Comparison of ENCODE assay signal across 17 cellular contexts in genomic region chr6:85416766-85417165, GRCh38. TPM values are rescaled to one million over a fixed set of nuclear protein-coding genes. Genes with fewer than 3 reads are reported as not detected.
A peak's percentile ranks its signal among the peaks of the same experiment; 100 is the strongest.
DNase-seq lines count a peak whose midpoint lies in the region; ATAC-seq and TF ChIP-seq lines count a peak whose summit lies in the region.
"Had no signal": no experiment of that assay in that cellular context is flagged by ENCODE, and none has a peak within 500 bp of the region (broad histone marks: within the 10 kb centered on the region; RNA-seq: fewer than 3 reads in every experiment).

No MANE protein-coding gene starts in this region.

- H3K9me3 ChIP-seq in HCT116 (ENCODE audit: control insufficient read depth in 1 of 2, insufficient read depth in 1 of 2, low read depth in 1 of 2, low read length in 2 of 2) = no peaks in the 10 kb centered on the region
- H3K9me3 ChIP-seq in osteoblast (ENCODE audit: low read depth, low read length) = no peaks in the 10 kb centered on the region
- no peaks in the 10 kb centered on the region for H3K9me3 ChIP-seq in vagina
- no peaks in the 10 kb centered on the region for H3K9me3 ChIP-seq in endodermal cell (ENCODE audit: control insufficient read depth, low read length)
- H3K9me3 ChIP-seq: Peyer's patch, SJSA1 had no signal

- H3K79me2 ChIP-seq in HCT116 (ENCODE audit: insufficient read depth, low read length) (no peaks in the 10 kb centered on the region), osteoblast (ENCODE audit: insufficient read depth, low read length) (no peaks in the 10 kb centered on the region)

- TF ChIP-seq RAD21 in HCT116 (IDR thresholded peaks at IDR 0.05; ENCODE audit: low read depth) = no peak

- peaks cover 3% of the 10 kb centered on the region for H3K27me3 Mint-ChIP-seq in activated T-helper 2 cell treated with anti-CD3 and anti-CD28 coated beads, Interferon-gamma antibody, Interleukin-2, Interleukin-4, amounts not matched to agents 10 μg/mL and 5 μg/mL and 100 μg/mL, durations not matched to agents 14 hours and 24 hours and 36 hours (ENCODE audit: low read depth)
- no peaks in the 10 kb centered on the region for H3K27me3 Mint-ChIP-seq in endodermal cell (ENCODE audit: insufficient read depth)

- TF ChIP-seq CTCF in HCT116 (IDR thresholded peaks at IDR 0.05 in 2 of 3, conservative IDR thresholded peaks at IDR 0.05 in 1 of 3; ENCODE audit: borderline replicate concordance in 1 of 3, insufficient read depth in 1 of 3, low read depth in 2 of 3, low read length in 2 of 3) = no peak
- no peak for TF ChIP-seq CTCF in osteoblast (IDR thresholded peaks at IDR 0.05; ENCODE audit: extremely low read depth, low read depth, low read length)
- TF ChIP-seq CTCF in vagina (IDR thresholded peaks at IDR 0.05) = no peak
- no peak for TF ChIP-seq CTCF in endodermal cell (conservative IDR thresholded peaks at IDR 0.05)

- no peak for TF ChIP-seq POLR2A in HCT116 (IDR thresholded peaks at IDR 0.05; ENCODE audit: borderline replicate concordance, extremely low read depth, insufficient read depth, insufficient read length)
- TF ChIP-seq POLR2A in vagina (IDR thresholded peaks at IDR 0.05) = no peak

- H3K4me3 ChIP-seq in HCT116 (replicated peaks in 1 of 2; ENCODE audit: low read depth in 1 of 2, low read length in 2 of 2) (no peak overlapping the region), osteoblast (ENCODE audit: insufficient read depth, low read length) (no peak overlapping the region), vagina (no peak overlapping the region), endodermal cell (ENCODE audit: low read length) (no peak overlapping the region)
- H3K4me3 ChIP-seq: Peyer's patch, SJSA1 had no signal

- H4K20me1 ChIP-seq in HCT116 (ENCODE audit: insufficient read depth) (no peaks in the 10 kb centered on the region), osteoblast (ENCODE audit: insufficient read depth, low read length) (no peaks in the 10 kb centered on the region)

- no peak overlapping the region for H3K27ac ChIP-seq in HCT116 (ENCODE audit: low read depth, low read length)
- H3K27ac ChIP-seq in osteoblast (ENCODE audit: low read depth, low read length) = peak overlapping the region; percentile 60
- H3K27ac ChIP-seq in vagina = peak overlapping the region; percentile 70
- H3K27ac ChIP-seq in endodermal cell (ENCODE audit: low read depth, low read length) = no peak overlapping the region
- H3K27ac ChIP-seq: Peyer's patch, SJSA1 had no signal

- no peak overlapping the region for H3K4me2 ChIP-seq in HCT116 (ENCODE audit: low read length)
- no peak overlapping the region for H3K4me2 ChIP-seq in osteoblast (ENCODE audit: insufficient read depth, low read length)

- CTCF ChIA-PET in HCT116 (lab: Charles Lee) = no interaction called here

- H3K9me3 Mint-ChIP-seq in activated T-helper 2 cell treated with anti-CD3 and anti-CD28 coated beads, Interferon-gamma antibody, Interleukin-2, Interleukin-4, amounts not matched to agents 10 μg/mL and 5 μg/mL and 100 μg/mL, durations not matched to agents 14 hours and 24 hours and 36 hours = peaks cover 6% of the 10 kb centered on the region
- H3K9me3 Mint-ChIP-seq in endodermal cell = no peaks in the 10 kb centered on the region
- H3K9me3 Mint-ChIP-seq: H9 had no signal

- H3K4me1 ChIP-seq in HCT116 (ENCODE audit: control insufficient read depth in 1 of 2, insufficient read depth in 2 of 2, low read length in 2 of 2) (peaks cover 0 to 14% of the 10 kb centered on the region in 2 experiments; a peak in 2 of 4 replicates), osteoblast (ENCODE audit: insufficient read depth, low read length) (peaks cover 79% of the 10 kb centered on the region), vagina (peaks cover 11% of the 10 kb centered on the region), endodermal cell (ENCODE audit: control insufficient read depth, insufficient read depth, low read length) (no peaks in the 10 kb centered on the region)
- H3K4me1 ChIP-seq: Peyer's patch had no signal

- no peak for DNase-seq in HCT116 (ENCODE audit: low read depth, low spot score)
- DNase-seq in activated T-helper 2 cell treated with anti-CD3 and anti-CD28 coated beads, Interferon-gamma antibody, Interleukin-2, Interleukin-4, amounts not matched to agents 10 μg/mL and 5 μg/mL and 100 μg/mL, durations not matched to agents 14 hours and 24 hours and 36 hours (ENCODE audit: low spot score) = no peak
- DNase-seq in osteoblast (ENCODE audit: insufficient read length, low spot score, missing footprints) = no peak
- no peak for DNase-seq in vagina (ENCODE audit: extremely low spot score in 2 of 2)
- DNase-seq in endodermal cell = no peak
- DNase-seq: DMS79 treated with DMSO at 0.1 percent for 48 hours; H9; NCI-H1092 treated with DMSO at 0.1 percent for 48 hours; NCI-H1694; NCI-H2081 treated with DMSO at 0.1 percent for 48 hours; NCI-H510A; NCI-H748 treated with DMSO at 0.1 percent for 48 hours; NK-92 treated with Interleukin-12 subunit alpha and Interleukin-12 subunit beta, amount 100 ng/mL, for 24 hours; Peyer's patch had no signal

- H3K27me3 ChIP-seq in HCT116 (ENCODE audit: insufficient read depth, low read length) = no peaks in the 10 kb centered on the region
- no peaks in the 10 kb centered on the region for H3K27me3 ChIP-seq in osteoblast (ENCODE audit: insufficient read depth, low read length)
- H3K27me3 ChIP-seq in vagina = no peaks in the 10 kb centered on the region
- H3K27me3 ChIP-seq in endodermal cell (ENCODE audit: control insufficient read depth, insufficient read depth, low read length, poor library complexity, severe bottlenecking) = no peaks in the 10 kb centered on the region
- H3K27me3 ChIP-seq: Peyer's patch, SJSA1 had no signal

- H3K9ac ChIP-seq in HCT116 (ENCODE audit: low read length) = no peak overlapping the region
- H3K9ac ChIP-seq in endodermal cell (ENCODE audit: extremely low read depth, low read length, poor library complexity, severe bottlenecking) = no peak overlapping the region

- H3K36me3 Mint-ChIP-seq in activated T-helper 2 cell treated with anti-CD3 and anti-CD28 coated beads, Interferon-gamma antibody, Interleukin-2, Interleukin-4, amounts not matched to agents 10 μg/mL and 5 μg/mL and 100 μg/mL, durations not matched to agents 14 hours and 24 hours and 36 hours (ENCODE audit: low read depth) = no peaks in the 10 kb centered on the region
- no peaks in the 10 kb centered on the region for H3K36me3 Mint-ChIP-seq in endodermal cell (ENCODE audit: low read depth)

- BruUV-seq in HCT116 (replicated peaks; lab: Mats Ljungman, UMichigan) = no TSS peak

- WGBS in endodermal cell (ENCODE audit: insufficient coverage in 1 of 2, insufficient read length in 1 of 2), 2 experiments = 85 to 100% methylated on average over 1 to 2 of the region's 2 CpGs

- H3K4me3 Mint-ChIP-seq in activated T-helper 2 cell treated with anti-CD3 and anti-CD28 coated beads, Interferon-gamma antibody, Interleukin-2, Interleukin-4, amounts not matched to agents 10 μg/mL and 5 μg/mL and 100 μg/mL, durations not matched to agents 14 hours and 24 hours and 36 hours (ENCODE audit: low read depth) = no peak overlapping the region
- H3K4me3 Mint-ChIP-seq in endodermal cell = no peak overlapping the region
- H3K4me3 Mint-ChIP-seq: H9 had no signal

- no peaks in the 10 kb centered on the region for H3K9me2 ChIP-seq in HCT116 (ENCODE audit: insufficient read depth)

- RAD21 ChIA-PET in HCT116 (lab: Charles Lee; ENCODE audit: low non-redundant PET in 1 of 2, low total read pairs in 2 of 2, uncharacterized antibody in 2 of 2, unreplicated experiment in 2 of 2) = no interaction called here

- no peaks in the 10 kb centered on the region for H3K36me3 ChIP-seq in HCT116 (ENCODE audit: control insufficient read depth in 1 of 2, insufficient read depth in 2 of 2, low read length in 2 of 2)
- H3K36me3 ChIP-seq in osteoblast (ENCODE audit: insufficient read depth, low read length) = no peaks in the 10 kb centered on the region
- H3K36me3 ChIP-seq in vagina = no peaks in the 10 kb centered on the region
- no peaks in the 10 kb centered on the region for H3K36me3 ChIP-seq in endodermal cell (ENCODE audit: control insufficient read depth, insufficient read depth, low read length)
- H3K36me3 ChIP-seq: Peyer's patch, SJSA1 had no signal

- H2AFZ ChIP-seq in HCT116 (ENCODE audit: low read depth, low read length, poor library complexity, severe bottlenecking) (peak overlapping the region; percentile 52), osteoblast (ENCODE audit: low read length) (peak overlapping the region; percentile 59)

- peaks cover 36% of the 10 kb centered on the region for H3K4me1 Mint-ChIP-seq in activated T-helper 2 cell treated with anti-CD3 and anti-CD28 coated beads, Interferon-gamma antibody, Interleukin-2, Interleukin-4, amounts not matched to agents 10 μg/mL and 5 μg/mL and 100 μg/mL, durations not matched to agents 14 hours and 24 hours and 36 hours (ENCODE audit: low read depth)
- no peaks in the 10 kb centered on the region for H3K4me1 Mint-ChIP-seq in endodermal cell
- H3K4me1 Mint-ChIP-seq: H9 had no signal

- ATAC-seq in HCT116 (no peak), GM18861 (IDR thresholded peaks at IDR 0.05; ENCODE audit: unreplicated experiment) (no peak), GM21737 (IDR thresholded peaks at IDR 0.05; ENCODE audit: unreplicated experiment) (no peak)

- intact Hi-C loops in HCT116 (cut with micrococcal nuclease) = no loop called here
- intact Hi-C loops in activated T-helper 2 cell treated with anti-CD3 and anti-CD28 coated beads, Interferon-gamma antibody, Interleukin-2, Interleukin-4, amounts not matched to agents 10 μg/mL and 5 μg/mL and 100 μg/mL, durations not matched to agents 14 hours and 24 hours and 36 hours (cut with micrococcal nuclease) = loop anchor here (1.0 to 2.0 kb wide), 4 partner anchors 14 to 55 kb away; partner anchors contain the start of gene NT5E
- intact Hi-C loops in vagina (cut with DNase I) = no loop called here

- POLR2A ChIA-PET in HCT116 (lab: Charles Lee) = no interaction called here

- H3K27ac Mint-ChIP-seq in activated T-helper 2 cell treated with anti-CD3 and anti-CD28 coated beads, Interferon-gamma antibody, Interleukin-2, Interleukin-4, amounts not matched to agents 10 μg/mL and 5 μg/mL and 100 μg/mL, durations not matched to agents 14 hours and 24 hours and 36 hours = peak overlapping the region; percentile 3
- H3K27ac Mint-ChIP-seq in endodermal cell = no peak overlapping the region

TF ChIP-seq in HCT116, 20 proteins besides CTCF, POLR2A, EP300 and RAD21 (continues in another document):
- TF ChIP-seq ZNF274 (IDR thresholded peaks at IDR 0.05; ENCODE audit: low read depth, low read length) = no peak
- no peak for TF ChIP-seq EZH2 (IDR thresholded peaks at IDR 0.05)
- TF ChIP-seq TCF7L2 (IDR thresholded peaks at IDR 0.05; ENCODE audit: borderline replicate concordance, extremely low read depth, insufficient read depth, insufficient read length) = no peak

RNA-seq across cellular contexts. Expression of gene NT5E, which starts 33.1 kb away (rescaled TPM):
- total RNA-seq in HCT116 (2021; ENCODE audit: unreplicated experiment) (68.2 TPM), osteoblast (219 and 280 TPM in 2 replicates), vagina (87.2 TPM), endodermal cell (under 1 TPM; 0.33 to 0.75 TPM)
- 86.0 and 100 TPM in 2 replicates for polyA plus RNA-seq in HCT116 (2012)
- 15.4 and 16.4 TPM in 2 replicates for total RNA-seq in activated T-helper 2 cell treated with anti-CD3 and anti-CD28 coated beads, Interferon-gamma antibody, Interleukin-2, Interleukin-4, amounts not matched to agents 10 μg/mL and 5 μg/mL and 100 μg/mL, durations not matched to agents 14 hours and 24 hours and 36 hours
- polyA plus RNA-seq in endodermal cell (2013, experiment 1 of 2) = 0.71 TPM
- polyA plus RNA-seq in endodermal cell (2013, experiment 2 of 2) = 1.6 TPM

Comparison
In these comparisons a context has a peak if more than half of its experiments do, and no peak if none do; other contexts are left out.
1. H3K27ac ChIP-seq: peak in osteoblast (single experiment) and vagina (single experiment); none in HCT116 (single experiment) and endodermal cell (single experiment).